Comparison of ENCODE assay signal across 24 cellular contexts in the genomic region with DNA sequence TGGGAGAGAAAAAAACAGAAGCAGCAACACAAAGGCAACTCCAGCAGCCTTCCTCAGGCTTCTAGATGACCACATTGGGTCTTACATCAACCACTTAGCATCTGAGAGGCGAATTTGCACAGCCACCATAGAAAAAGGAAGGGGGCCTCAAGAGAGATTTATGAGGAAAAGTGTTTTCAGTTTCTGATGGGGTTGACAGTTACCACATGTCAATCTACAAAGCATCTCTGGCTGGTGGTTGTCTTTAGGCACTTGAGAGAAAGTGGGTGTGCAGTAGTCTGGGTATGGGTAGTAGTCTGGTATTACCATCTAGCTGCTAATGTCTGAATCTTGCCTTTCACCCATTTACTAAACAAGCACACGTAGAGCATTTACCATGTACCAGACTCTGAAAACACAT.
"Had no signal": no experiment of that assay in that cellular context is flagged by ENCODE, and none has a peak within 500 bp of the region (broad histone marks: within the 10 kb centered on the region; RNA-seq: fewer than 3 reads in every experiment).

No MANE protein-coding gene starts in this region.

- H3K36me3 ChIP-seq: left lung, lower lobe of right lung, ovary, right atrium auricular region, right lobe of liver, tibial nerve, upper lobe of left lung, vagina had no signal

- H3K9me3 ChIP-seq: left lung, lower lobe of right lung, mucosa of descending colon, ovary, right atrium auricular region, right lobe of liver, tibial nerve, upper lobe of left lung, vagina had no signal

- H3K4me1 ChIP-seq: left lung, lower lobe of right lung, right atrium auricular region, right lobe of liver, tibial nerve, upper lobe of left lung, vagina had no signal

- DNase-seq: hypothalamus; immature natural killer cell; kidney; left colon; left lung; lower lobe of right lung; mesenchymal stem cell; mucosa of descending colon; naive thymus-derived CD4-positive, alpha-beta T cell; ovary; right lobe of liver; stimulated activated CD4-positive, alpha-beta T cell treated with anti-CD3 and anti-CD28 coated beads, Interleukin-1b, Interleukin-23, amount 100 ng/mL, for 48 hours; stimulated activated CD4-positive, alpha-beta T cell treated with anti-CD3 and anti-CD28 coated beads, Interleukin-2, amount 100 ng/mL, for 48 hours; stimulated activated CD4-positive, alpha-beta T cell treated with anti-CD3 and anti-CD28 coated beads, Interleukin-4, amount 100 ng/mL, for 4 hours; stimulated activated CD8-positive, alpha-beta memory T cell treated with anti-CD3 and anti-CD28 coated beads, Interleukin-4, amount 100 ng/mL, for 48 hours; stimulated activated naive CD4-positive, alpha-beta T cell treated with Interleukin-2 at 50 U/mL for 16 hours; stimulated activated naive CD8-positive, alpha-beta T cell treated with anti-CD3 and anti-CD28 coated beads, Interleukin-15, amount 100 ng/mL, for 72 hours; substantia nigra; upper lobe of left lung had no signal

- H3K27me3 ChIP-seq: left lung, ovary, right atrium auricular region, right lobe of liver, tibial nerve, upper lobe of left lung, vagina had no signal

- H3K4me2 ChIP-seq: smooth muscle cell had no signal

- H3K4me3 ChIP-seq: left lung, lower lobe of right lung, mucosa of descending colon, ovary, right atrium auricular region, right lobe of liver, smooth muscle cell, tibial nerve, upper lobe of left lung, vagina had no signal

- ATAC-seq: left colon; left lung; lower lobe of right lung; mucosa of descending colon; naive thymus-derived CD4-positive, alpha-beta T cell; natural killer cell treated with Interleukin-12 subunit alpha and Interleukin-12 subunit beta and Interleukin-15 and Interleukin-18, amount 100 ng/mL, for 72 hours; right lobe of liver; stimulated activated naive CD8-positive, alpha-beta T cell treated with anti-CD3 and anti-CD28 coated beads, Interleukin-15, amount 100 ng/mL, for 72 hours had no signal

- H3K27ac ChIP-seq: left lung, lower lobe of right lung, ovary, right atrium auricular region, right lobe of liver, tibial nerve, upper lobe of left lung, vagina had no signal
